Comparison of ENCODE assay signal across 22 cellular contexts in genomic region chr5:140205952-140206351, GRCh38. TPM values are rescaled to one million over a fixed set of nuclear protein-coding genes. Genes with fewer than 3 reads are reported as not detected.
DNase-seq lines count a peak whose midpoint lies in the region; ATAC-seq, FAIRE-seq and TF ChIP-seq lines count a peak whose summit lies in the region.
"Had no signal": no experiment of that assay in that cellular context is flagged by ENCODE, and none has a peak within 500 bp of the region (broad histone marks: within the 10 kb centered on the region; RNA-seq: fewer than 3 reads in every experiment).

No MANE protein-coding gene starts in this region.

- POLR2A ChIA-PET in endothelial cell of umbilical vein (lab: Charles Lee), result no interaction called here
- POLR2A ChIA-PET in activated CD4-positive, alpha-beta memory T cell treated with anti-CD3 and anti-CD28 coated beads, Interleukin-2, amount 10 ng/mL, durations not matched to agents 7 days and 5 days (lab: Charles Lee), result no interaction called here

- no peak for ATAC-seq in GM19395 (IDR thresholded peaks at IDR 0.05; ENCODE audit: unreplicated experiment)
- ATAC-seq: activated T-helper 17 cell treated with anti-CD3 and anti-CD28 coated beads, Interleukin-2, amount 50 U/mL, for 72 hours; CD8-positive, alpha-beta T cell; stimulated activated naive B cell treated with anti-CD40 and anti-IgM and Interleukin-4, amounts not matched to agents 10 μg/mL and 1 μg/mL and 100 μg/mL, for 72 hours; upper lobe of right lung had no signal

- dilution Hi-C loops in endothelial cell of umbilical vein (cut with MboI; ENCODE audit: extremely low pct_ligation_motif_present, low sequenced_read_pairs), result no loop called here

- H3K4me1 Mint-ChIP-seq in activated CD4-positive, alpha-beta memory T cell treated with anti-CD3 and anti-CD28 coated beads, Interleukin-2, amount 10 ng/mL, durations not matched to agents 7 days and 5 days, result peaks cover 9% of the 10 kb centered on the region

- H3K27ac Mint-ChIP-seq in activated CD4-positive, alpha-beta memory T cell treated with anti-CD3 and anti-CD28 coated beads, Interleukin-2, amount 10 ng/mL, durations not matched to agents 7 days and 5 days, result no peak overlapping the region
- H3K27ac Mint-ChIP-seq: activated T-helper 17 cell treated with anti-CD3 and anti-CD28 coated beads, Interleukin-2, amount 50 U/mL, for 72 hours; CD8-positive, alpha-beta T cell; nephron progenitor cell; stimulated activated naive B cell treated with anti-CD40 and anti-IgM and Interleukin-4, amounts not matched to agents 10 μg/mL and 1 μg/mL and 100 μg/mL, for 72 hours had no signal

- H4K20me1 ChIP-seq in endothelial cell of umbilical vein (replicated peaks; ENCODE audit: control insufficient read depth, extremely low read depth, insufficient read depth, low read length), result no peaks in the 10 kb centered on the region

- intact Hi-C loops in endothelial cell of umbilical vein (cut with micrococcal nuclease) (no loop called here), kidney (cut with DNase I) (no loop called here)

- H3K9me3 ChIP-seq in HUES64 (ENCODE audit: insufficient read depth, low read depth, low read length) (no peaks in the 10 kb centered on the region), endothelial cell of umbilical vein (replicated peaks; ENCODE audit: control insufficient read depth, insufficient read depth, low read length) (no peaks in the 10 kb centered on the region), kidney (ENCODE audit: control insufficient read depth in 1 of 2, low read length in 2 of 2) (no peaks in the 10 kb centered on the region)
- H3K9me3 ChIP-seq: SJSA1, upper lobe of right lung had no signal

- no peak overlapping the region for H3K4me3 Mint-ChIP-seq in activated CD4-positive, alpha-beta memory T cell treated with anti-CD3 and anti-CD28 coated beads, Interleukin-2, amount 10 ng/mL, durations not matched to agents 7 days and 5 days
- H3K4me3 Mint-ChIP-seq: activated T-helper 17 cell treated with anti-CD3 and anti-CD28 coated beads, Interleukin-2, amount 50 U/mL, for 72 hours; CD8-positive, alpha-beta T cell; nephron progenitor cell; stimulated activated naive B cell treated with anti-CD40 and anti-IgM and Interleukin-4, amounts not matched to agents 10 μg/mL and 1 μg/mL and 100 μg/mL, for 72 hours had no signal

- no peaks in the 10 kb centered on the region for H3K36me3 ChIP-seq in HUES64 (ENCODE audit: insufficient read depth, low read length)
- H3K36me3 ChIP-seq in endothelial cell of umbilical vein (ENCODE audit: control insufficient read depth in 2 of 2, extremely low read depth in 1 of 2, insufficient read depth in 2 of 2, low read length in 2 of 2), result no peaks in the 10 kb centered on the region
- H3K36me3 ChIP-seq in kidney (ENCODE audit: control insufficient read depth in 1 of 2, insufficient read depth in 2 of 2, low read length in 2 of 2), result peaks cover 2 to 6% of the 10 kb centered on the region in 2 donors
- H3K36me3 ChIP-seq: SJSA1, upper lobe of right lung had no signal

- peaks cover 3% of the 10 kb centered on the region for H3K36me3 Mint-ChIP-seq in activated CD4-positive, alpha-beta memory T cell treated with anti-CD3 and anti-CD28 coated beads, Interleukin-2, amount 10 ng/mL, durations not matched to agents 7 days and 5 days (ENCODE audit: low read depth)
- H3K36me3 Mint-ChIP-seq: CD8-positive, alpha-beta T cell had no signal

- peaks cover 2% of the 10 kb centered on the region for H3K9me3 Mint-ChIP-seq in activated CD4-positive, alpha-beta memory T cell treated with anti-CD3 and anti-CD28 coated beads, Interleukin-2, amount 10 ng/mL, durations not matched to agents 7 days and 5 days
- H3K9me3 Mint-ChIP-seq: activated T-helper 17 cell treated with anti-CD3 and anti-CD28 coated beads, Interleukin-2, amount 50 U/mL, for 72 hours; CD8-positive, alpha-beta T cell; nephron progenitor cell had no signal

- no peak for TF ChIP-seq POLR2A in endothelial cell of umbilical vein (IDR thresholded peaks at IDR 0.05; ENCODE audit: low read depth, low read length)

- peak overlapping the region; percentile 23 for H2AFZ ChIP-seq in endothelial cell of umbilical vein (ENCODE audit: low read depth, low read length)

- BruUV-seq in endothelial cell of umbilical vein (replicated peaks; lab: Mats Ljungman, UMichigan), result no TSS peak

- TF ChIP-seq CTCF in C4-2B (conservative IDR thresholded peaks at IDR 0.05) (peak; percentile 16; the same call in 1 of the 2 replicates), endothelial cell of umbilical vein (IDR thresholded peaks at IDR 0.05; ENCODE audit: extremely low read depth in 1 of 2, insufficient read depth in 1 of 2, low read depth in 1 of 2, low read length in 2 of 2) (no peak), kidney (IDR thresholded peaks at IDR 0.05; ENCODE audit: borderline replicate concordance, extremely low read depth, insufficient read depth) (no peak)

- H3K27me3 Mint-ChIP-seq in activated CD4-positive, alpha-beta memory T cell treated with anti-CD3 and anti-CD28 coated beads, Interleukin-2, amount 10 ng/mL, durations not matched to agents 7 days and 5 days, result no peaks in the 10 kb centered on the region
- H3K27me3 Mint-ChIP-seq: activated T-helper 17 cell treated with anti-CD3 and anti-CD28 coated beads, Interleukin-2, amount 50 U/mL, for 72 hours had no signal

- H3K9me1 ChIP-seq in endothelial cell of umbilical vein (replicated peaks; ENCODE audit: control insufficient read depth, extremely low read depth, insufficient read depth, low read length), result no peaks in the 10 kb centered on the region

- H3K27me3 ChIP-seq in HUES64 (ENCODE audit: insufficient read depth, low read length), result no peaks in the 10 kb centered on the region
- no peaks in the 10 kb centered on the region for H3K27me3 ChIP-seq in endothelial cell of umbilical vein (ENCODE audit: control insufficient read depth in 2 of 2, insufficient read depth in 2 of 2, low read length in 2 of 2)
- H3K27me3 ChIP-seq: SJSA1, upper lobe of right lung had no signal

- H3K4me1 ChIP-seq in HUES64 (ENCODE audit: insufficient read depth, low read length) (peaks cover 11% of the 10 kb centered on the region), endothelial cell of umbilical vein (ENCODE audit: control insufficient read depth, extremely low read depth, insufficient read depth, low read length) (peaks cover 14% of the 10 kb centered on the region), kidney (ENCODE audit: control insufficient read depth in 1 of 2, insufficient read depth in 1 of 2, low read depth in 1 of 2, low read length in 2 of 2) (peaks cover 15 to 32% of the 10 kb centered on the region in 2 donors)

- CTCF ChIA-PET in endothelial cell of umbilical vein (lab: Charles Lee), result interaction anchor here (0.9 to 1.9 kb wide), 12 partner anchors 9 to 60 kb away, joined by 3 to 9 read pairs (median 4); no protein-coding TSS in a partner anchor
- CTCF ChIA-PET in activated CD4-positive, alpha-beta memory T cell treated with anti-CD3 and anti-CD28 coated beads, Interleukin-2, amount 10 ng/mL, durations not matched to agents 7 days and 5 days (lab: Charles Lee), result interaction anchor here (0.6 to 1.0 kb wide), 3 partner anchors 31 to 130 kb away, joined by 3 read pairs; no protein-coding TSS in a partner anchor

- H3K27ac ChIP-seq in C4-2B, result no peak overlapping the region
- no peak overlapping the region for H3K27ac ChIP-seq in HUES64 (ENCODE audit: low read depth, low read length)
- H3K27ac ChIP-seq in endothelial cell of umbilical vein (ENCODE audit: insufficient read depth, low read depth, low read length), result peak overlapping the region; percentile 47
- peak overlapping the region; percentile 23 to 30 for H3K27ac ChIP-seq in kidney (ENCODE audit: low read depth in 2 of 2, low read length in 2 of 2)
- H3K27ac ChIP-seq: SJSA1, upper lobe of right lung had no signal

- WGBS in HUES64, result 69% methylated on average over 4 of the region's 4 CpGs

- no peaks in the 10 kb centered on the region for H3K79me2 ChIP-seq in endothelial cell of umbilical vein (ENCODE audit: control insufficient read depth, insufficient read depth, low read length)

- DNase-seq in endothelial cell of umbilical vein (ENCODE audit: low read depth, low spot score) (no peak), kidney (no peak), pons (ENCODE audit: low spot score) (no peak), urothelium cell line (ENCODE audit: low spot score) (no peak)
- DNase-seq in activated CD4-positive, alpha-beta memory T cell treated with anti-CD3 and anti-CD28 coated beads, Interleukin-2, amount 10 ng/mL, durations not matched to agents 7 days and 5 days, result no peak
- DNase-seq: ACHN; CD8-positive, alpha-beta T cell; central memory CD4-positive, alpha-beta T cell; DND-41; effector CD4-positive, alpha-beta T cell; HCEC 1CT; NCI-H2081; NCI-H526; nephron progenitor cell; stimulated activated naive B cell treated with anti-CD40 and anti-IgM and Interleukin-4, amounts not matched to agents 10 μg/mL and 1 μg/mL and 100 μg/mL, for 72 hours; upper lobe of right lung had no signal

- peak overlapping the region; percentile 5 for H3K4me2 ChIP-seq in endothelial cell of umbilical vein (ENCODE audit: insufficient read depth, low read length)

- no peak for FAIRE-seq in endothelial cell of umbilical vein (lab: Jason Lieb, UNC)
- FAIRE-seq in kidney (lab: Jason Lieb, UNC), result no peak
- FAIRE-seq in urothelium cell line (lab: Jason Lieb, UNC), result no peak
- FAIRE-seq: keratinocyte had no signal

- 0 out of 2 replicates have a peak overlapping the region, but pooled peaks have one; percentile 8 for H3K9ac ChIP-seq in HUES64 (ENCODE audit: low read depth, low read length)
- no peak overlapping the region for H3K9ac ChIP-seq in endothelial cell of umbilical vein (replicated peaks; ENCODE audit: extremely low read depth, insufficient read depth, low read length)
- H3K9ac ChIP-seq in kidney (ENCODE audit: low read length in 2 of 2), result no peak overlapping the region

- H3K4me3 ChIP-seq in HUES64 (ENCODE audit: low read length) (no peak overlapping the region), endothelial cell of umbilical vein (replicated peaks in 1 of 3; ENCODE audit: insufficient read depth in 1 of 3, low read depth in 1 of 3, low read length in 3 of 3) (no peak overlapping the region), kidney (ENCODE audit: low read length in 2 of 2) (no peak overlapping the region)
- H3K4me3 ChIP-seq: SJSA1, upper lobe of right lung had no signal

RNA-seq across cellular contexts. Expression of gene CYSTM1, which starts 31.0 kb away (rescaled TPM):
- 12.8 TPM for polyA plus RNA-seq in HUES64 (2013, experiment 1 of 2)
- 21.1 TPM for polyA plus RNA-seq in HUES64 (2013, experiment 2 of 2)
- 28.9 and 36.0 TPM in 2 replicates for total RNA-seq in endothelial cell of umbilical vein
- polyA plus RNA-seq in endothelial cell of umbilical vein, result 41.5 and 50.4 TPM in 2 replicates
- 26.3 and 29.5 TPM in 2 replicates for polyA plus RNA-seq in endothelial cell of umbilical vein (2011; cell fraction: cytosol; rRNA removed)
- polyA plus RNA-seq in endothelial cell of umbilical vein (2011; cell fraction: nucleus; rRNA removed), result 6.8 and 12.5 TPM in 2 replicates
- 22.8 and 28.5 TPM in 2 replicates for polyA plus RNA-seq in endothelial cell of umbilical vein (2012)
- polyA minus RNA-seq in endothelial cell of umbilical vein, result 22.2 and 29.3 TPM in 2 replicates
- 64.1 TPM for polyA minus RNA-seq in endothelial cell of umbilical vein (2011; cell fraction: cytosol; rRNA and poly(A)+ RNA removed)
- polyA minus RNA-seq in endothelial cell of umbilical vein (2011; cell fraction: nucleus; rRNA and poly(A)+ RNA removed), result 5.0 and 6.4 TPM in 2 replicates
- total RNA-seq in kidney, result 157 TPM
- polyA plus RNA-seq in kidney (ENCODE audit: insufficient read depth, low read depth, low replicate concordance), result 485 TPM
- 10 to 100 TPM; 20.1 to 22.3 TPM for total RNA-seq in activated CD4-positive, alpha-beta memory T cell treated with anti-CD3 and anti-CD28 coated beads, Interleukin-2, amount 10 ng/mL, durations not matched to agents 7 days and 5 days

Comparison
In these comparisons a context has a peak if more than half of its experiments do, and no peak if none do; other contexts are left out.
1. H3K27ac ChIP-seq: peak in endothelial cell of umbilical vein (single experiment) and kidney (2 of 2); none in C4-2B (single experiment) and HUES64 (single experiment).